ENCODE assay signal across 20 cellular contexts in the genomic region with DNA sequence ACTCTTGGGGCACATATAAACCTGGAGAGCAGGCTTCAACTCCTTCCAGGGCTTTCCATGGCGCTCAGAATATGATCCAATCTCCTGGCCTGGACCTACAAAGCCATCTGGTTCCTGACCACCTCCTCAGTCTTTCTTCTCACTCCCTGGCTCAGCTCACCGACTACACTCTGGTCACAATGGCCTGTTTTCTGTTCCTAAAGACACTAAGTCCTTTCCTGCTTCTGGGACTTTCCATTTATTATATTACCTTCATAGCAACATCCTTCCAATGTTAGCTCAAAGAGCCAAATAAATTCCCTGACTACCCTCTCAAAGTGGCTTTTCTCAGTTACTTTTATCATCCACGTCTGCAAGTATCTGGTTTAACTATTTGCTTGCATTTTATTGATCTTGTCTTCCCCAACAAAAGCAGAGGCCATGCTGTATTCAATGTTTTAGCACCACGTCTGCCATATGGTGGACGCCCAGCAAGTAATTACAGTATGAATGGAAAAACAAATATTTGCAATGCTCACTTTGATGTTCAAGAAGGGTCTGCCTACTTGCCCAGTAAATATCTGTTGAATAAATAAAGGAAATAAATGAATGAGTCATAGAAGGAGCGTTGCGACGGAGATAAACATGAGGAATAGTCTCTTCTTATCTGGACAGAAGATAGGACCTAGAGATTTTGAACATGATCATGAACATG.
A peak's percentile ranks its signal among the peaks of the same experiment; 100 is the strongest.
DNase-seq lines count a peak whose midpoint lies in the region; ATAC-seq, FAIRE-seq and TF ChIP-seq lines count a peak whose summit lies in the region.
"Had no signal": no experiment of that assay in that cellular context is flagged by ENCODE, and none has a peak within 500 bp of the region (broad histone marks: within the 10 kb centered on the region; RNA-seq: fewer than 3 reads in every experiment).

No MANE protein-coding gene starts in this region.

- intact Hi-C loops in left lung (cut with DNase I), result no loop called here
- intact Hi-C loops in kidney (cut with DNase I), result no loop called here

- H3K4me3 ChIP-seq in left lung (no peak overlapping the region), kidney (ENCODE audit: low read length in 2 of 2) (no peak overlapping the region)
- H3K4me3 ChIP-seq: BLaER1 treated with 17β-estradiol and CSF1 and Interleukin-3, amounts not matched to agents 10 nM and 100 nM had no signal

- H3K9me3 ChIP-seq in left lung, result no peaks in the 10 kb centered on the region
- no peaks in the 10 kb centered on the region for H3K9me3 ChIP-seq in kidney (ENCODE audit: control insufficient read depth in 1 of 2, low read length in 2 of 2)
- H3K9me3 ChIP-seq: BLaER1 treated with 17β-estradiol and CSF1 and Interleukin-3, amounts not matched to agents 10 nM and 100 nM had no signal

- peak; percentile 32 for DNase-seq in NCI-H1105 treated with DMSO at 0.1 percent for 48 hours (lab: John Stamatoyannopoulos, UW)
- no peak for DNase-seq in NCI-H1105 (lab: John Stamatoyannopoulos, UW)
- peak; percentile 49 for DNase-seq in NCI-H1092 (lab: John Stamatoyannopoulos, UW)
- DNase-seq in NCI-H774 (lab: John Stamatoyannopoulos, UW), result peak; percentile 87
- no peak for DNase-seq in left lung
- no peak for DNase-seq in kidney
- no peak for DNase-seq in NCI-H1694 treated with DMSO at 0.1 percent for 48 hours (lab: John Stamatoyannopoulos, UW)
- DNase-seq in stimulated activated naive CD8-positive, alpha-beta T cell treated with anti-CD3 and anti-CD28 coated beads, Interleukin-15, Interleukin-2, amounts not matched to agents 100 U/mL and 50 U/mL, for 24 hours, result no peak
- DNase-seq: 8988T; aorta; left ventricle myocardium superior; NCI-H1048; NCI-H524 treated with DMSO at 0.1 percent for 48 hours; RPMI8226; stimulated activated naive CD4-positive, alpha-beta T cell; T-cell; trophoblast cell had no signal

- peak overlapping the region in 1 of 2 donors; percentile 35 for H3K27ac ChIP-seq in left lung
- no peak overlapping the region for H3K27ac ChIP-seq in kidney (ENCODE audit: low read depth in 2 of 2, low read length in 2 of 2)
- H3K27ac ChIP-seq: BLaER1 treated with 17β-estradiol and CSF1 and Interleukin-3, amounts not matched to agents 10 nM and 100 nM; VCaP had no signal

- H3K36me3 ChIP-seq in left lung, result peaks cover 0 to 99% of the 10 kb centered on the region in 2 donors
- H3K36me3 ChIP-seq in kidney (ENCODE audit: control insufficient read depth in 1 of 2, insufficient read depth in 2 of 2, low read length in 2 of 2), result peaks cover 55 to 84% of the 10 kb centered on the region in 2 donors

- no peak overlapping the region for H3K9ac ChIP-seq in kidney (ENCODE audit: low read length in 2 of 2)
- H3K9ac ChIP-seq: BLaER1 treated with 17β-estradiol and CSF1 and Interleukin-3, amounts not matched to agents 10 nM and 100 nM had no signal

- FAIRE-seq in kidney (lab: Jason Lieb, UNC), result no peak
- FAIRE-seq: endometrium had no signal

- H3K27me3 ChIP-seq in left lung, result no peaks in the 10 kb centered on the region
- H3K27me3 ChIP-seq: BLaER1 treated with 17β-estradiol and CSF1 and Interleukin-3, amounts not matched to agents 10 nM and 100 nM had no signal

- ATAC-seq in left lung, result peak; percentile 23
- ATAC-seq in stimulated activated naive CD8-positive, alpha-beta T cell treated with anti-CD3 and anti-CD28 coated beads, Interleukin-15, Interleukin-2, amounts not matched to agents 100 U/mL and 50 U/mL, for 24 hours, result no peak
- ATAC-seq: left ventricle myocardium superior, T-cell had no signal

- TF ChIP-seq CTCF in left lung (IDR thresholded peaks at IDR 0.05), result no peak
- TF ChIP-seq CTCF in kidney (IDR thresholded peaks at IDR 0.05; ENCODE audit: borderline replicate concordance, extremely low read depth, insufficient read depth), result no peak

- H3K4me1 ChIP-seq in left lung (no peaks in the 10 kb centered on the region), kidney (ENCODE audit: control insufficient read depth in 1 of 2, insufficient read depth in 1 of 2, low read depth in 1 of 2, low read length in 2 of 2) (no peaks in the 10 kb centered on the region)
- H3K4me1 ChIP-seq: BLaER1 treated with 17β-estradiol and CSF1 and Interleukin-3, amounts not matched to agents 10 nM and 100 nM had no signal

Comparison
In these comparisons a context has a peak if more than half of its experiments do, and no peak if none do; other contexts are left out.
1. DNase-seq: peak in NCI-H1105 treated with DMSO at 0.1 percent for 48 hours (single experiment), NCI-H1092 (single experiment) and NCI-H774 (single experiment); none in NCI-H1105 (single experiment), left lung (0 of 2), kidney (single experiment), NCI-H1694 treated with DMSO at 0.1 percent for 48 hours (single experiment) and stimulated activated naive CD8-positive, alpha-beta T cell treated with anti-CD3 and anti-CD28 coated beads, Interleukin-15, Interleukin-2, amounts not matched to agents 100 U/mL and 50 U/mL, for 24 hours (single experiment).